ENCODE assay signal across 1 cellular context in genomic region chr2:190599546-190600220, GRCh38.
TF ChIP-seq lines count a peak whose summit lies in the region.

No MANE protein-coding gene starts in this region.

TF ChIP-seq in GM23338, 12 proteins besides CTCF, POLR2A, EP300 and RAD21 (continued from another document):
- no peak for TF ChIP-seq ZNF462 (CRISPR knock-in tag; IDR thresholded peaks at IDR 0.05)
- TF ChIP-seq STAT1 (IDR thresholded peaks at IDR 0.05; ENCODE audit: unreplicated experiment), result no peak
- no peak for TF ChIP-seq EZH2phosphoT487 (IDR thresholded peaks at IDR 0.05; ENCODE audit: unreplicated experiment)
